ENCODE assay signal across 1 cellular context in genomic region chr10:20993387-20994170, GRCh38.
TF ChIP-seq lines count a peak whose summit lies in the region.

No MANE protein-coding gene starts in this region.

TF ChIP-seq in neural cell, 6 proteins besides CTCF, POLR2A, EP300 and RAD21 (continued from another document):
- TF ChIP-seq REST (IDR thresholded peaks at IDR 0.05; ENCODE audit: borderline replicate concordance) (no peak), POLR2AphosphoS5 (IDR thresholded peaks at IDR 0.05) (no peak), SMC3 (conservative IDR thresholded peaks at IDR 0.05; ENCODE audit: poor library complexity) (no peak), TAF1 (IDR thresholded peaks at IDR 0.05; ENCODE audit: low read depth) (no peak), EZH2 (IDR thresholded peaks at IDR 0.05; ENCODE audit: borderline replicate concordance, insufficient read depth, low read length, poor library complexity, severe bottlenecking) (no peak)
